12 cellular contexts compared by ENCODE assay signal in genomic region chr1:115782571-115783281, GRCh38. TPM values are rescaled to one million over a fixed set of nuclear protein-coding genes. Genes with fewer than 3 reads are reported as not detected.
DNase-seq lines count a peak whose midpoint lies in the region; ATAC-seq and TF ChIP-seq lines count a peak whose summit lies in the region.
"Had no signal": no experiment of that assay in that cellular context is flagged by ENCODE, and none has a peak within 500 bp of the region (broad histone marks: within the 10 kb centered on the region; RNA-seq: fewer than 3 reads in every experiment).

No MANE protein-coding gene starts in this region.

- DNase-seq in AG08395 (ENCODE audit: low spot score) (peak; percentile 93), HS-27A (ENCODE audit: low read depth) (peak; percentile 90), astrocyte of the hippocampus (ENCODE audit: low read depth, low spot score) (peak; percentile 83), kidney tubule cell (ENCODE audit: low spot score) (peak; percentile 85), NCI-H1694 (lab: John Stamatoyannopoulos, UW) (no peak), coronary artery (ENCODE audit: low spot score) (no peak), CD14-positive monocyte (ENCODE audit: low spot score) (no peak)
- DNase-seq: activated CD8-positive, alpha-beta memory T cell treated with anti-CD3 and anti-CD28 coated beads for 24 hours; DMS79 treated with DMSO at 0.1 percent for 48 hours; NCI-H1048; RPMI8226 had no signal

- intact Hi-C loops in CD14-positive monocyte (cut with micrococcal nuclease): no loop called here

- no peak overlapping the region for H3K4me3 ChIP-seq in coronary artery

- no peaks in the 10 kb centered on the region for H3K4me1 Mint-ChIP-seq in CD14-positive monocyte

- no peak overlapping the region for H3K27ac Mint-ChIP-seq in CD14-positive monocyte

- no peak overlapping the region for H3K4me3 Mint-ChIP-seq in CD14-positive monocyte

- H3K27ac ChIP-seq in coronary artery: no peak overlapping the region

- no peaks in the 10 kb centered on the region for H3K36me3 Mint-ChIP-seq in CD14-positive monocyte

- H3K27me3 Mint-ChIP-seq in CD14-positive monocyte (ENCODE audit: low read depth in 3 of 3): peaks cover 0 to 13% (median 6%) of the 10 kb centered on the region in 3 donors

- ATAC-seq in HG03342 (IDR thresholded peaks at IDR 0.05; ENCODE audit: unreplicated experiment): no peak

- peaks cover 2 to 18% (median 5%) of the 10 kb centered on the region in 7 donors for H3K9me3 Mint-ChIP-seq in CD14-positive monocyte

- no peak for TF ChIP-seq CTCF in coronary artery (IDR thresholded peaks at IDR 0.05)
- TF ChIP-seq CTCF in CD14-positive monocyte (IDR thresholded peaks at IDR 0.05): no peak

RNA-seq across cellular contexts. Expression of gene CASQ2, which starts 14.2 kb away (rescaled TPM):
- not detected for polyA plus RNA-seq in CD14-positive monocyte

RNA-seq across cellular contexts. Expression of gene NHLH2, which starts 58.2 kb away (rescaled TPM):
- polyA plus RNA-seq in CD14-positive monocyte: not detected

Comparison
In these comparisons a context has a peak if more than half of its experiments do, and no peak if none do; other contexts are left out.
1. DNase-seq: peak in AG08395 (single experiment), HS-27A (single experiment), astrocyte of the hippocampus (single experiment) and kidney tubule cell (single experiment); none in NCI-H1694 (single experiment), coronary artery (single experiment) and CD14-positive monocyte (single experiment).